In the genomic region with DNA sequence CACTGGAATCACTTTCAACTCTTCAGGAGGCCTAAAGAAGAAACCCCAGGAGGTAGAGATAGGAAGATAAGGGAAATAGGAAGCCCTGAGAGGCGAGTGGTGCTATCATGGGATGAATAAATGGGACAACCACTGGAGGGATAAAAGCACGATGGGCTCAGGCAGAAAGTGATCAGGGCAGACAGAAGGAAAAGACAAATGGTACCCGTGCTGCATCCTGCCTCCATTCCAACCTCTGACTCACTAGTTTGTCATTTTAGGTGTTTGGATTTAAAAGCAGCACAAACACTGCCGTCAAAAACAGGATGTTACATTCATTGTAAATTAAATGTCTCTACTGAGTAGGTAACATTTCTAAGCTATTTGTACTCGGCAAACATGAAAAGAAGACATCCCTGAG, we compare ENCODE assay signal across 15 cellular contexts.
A peak's percentile ranks its signal among the peaks of the same experiment; 100 is the strongest.
DNase-seq lines count a peak whose midpoint lies in the region; ATAC-seq, FAIRE-seq and TF ChIP-seq lines count a peak whose summit lies in the region.
"Had no signal": no experiment of that assay in that cellular context is flagged by ENCODE, and none has a peak within 500 bp of the region (broad histone marks: within the 10 kb centered on the region; RNA-seq: fewer than 3 reads in every experiment).

No MANE protein-coding gene starts in this region.

- H3K4me2 ChIP-seq in keratinocyte (ENCODE audit: control insufficient read depth, extremely low read depth, insufficient read depth, low read depth, low read length): peak overlapping the region; percentile 17

- no peaks in the 10 kb centered on the region for H3K9me3 ChIP-seq in keratinocyte (ENCODE audit: control insufficient read depth, low read depth, low read length)
- H3K9me3 ChIP-seq in upper lobe of right lung: no peaks in the 10 kb centered on the region
- H3K9me3 ChIP-seq: esophagus squamous epithelium had no signal

- peak; percentile 91 for FAIRE-seq in keratinocyte (lab: Jason Lieb, UNC)

- TF ChIP-seq CTCF in keratinocyte (optimal IDR thresholded peaks at IDR 0.05 in 1 of 3, IDR thresholded peaks at IDR 0.05 in 1 of 3, conservative IDR thresholded peaks at IDR 0.05 in 1 of 3; ENCODE audit: extremely low read depth in 1 of 3, insufficient read depth in 2 of 3, low read length in 3 of 3) (no peak), upper lobe of right lung (IDR thresholded peaks at IDR 0.05) (no peak), GM10248 (IDR thresholded peaks at IDR 0.05; ENCODE audit: control extremely low read depth, extremely low read depth, low read depth, missing control alignments) (no peak)

- no peaks in the 10 kb centered on the region for H3K79me2 ChIP-seq in keratinocyte (ENCODE audit: control insufficient read depth, insufficient read depth, low read length)

- POLR2A ChIA-PET in GM10248 (lab: Yijun Ruan, JAX): no interaction called here

- H4K20me1 ChIP-seq in keratinocyte (ENCODE audit: control insufficient read depth, extremely low read depth, insufficient read depth, low read length): no peaks in the 10 kb centered on the region

- H3K4me3 ChIP-seq in keratinocyte (ENCODE audit: control insufficient read depth in 2 of 3, extremely low read depth in 1 of 3, insufficient read depth in 2 of 3, low read depth in 1 of 3, low read length in 3 of 3) (no peak overlapping the region), upper lobe of right lung (no peak overlapping the region)
- H3K4me3 ChIP-seq: esophagus squamous epithelium, SK-N-MC had no signal

- CTCF ChIA-PET in GM10248 (lab: Yijun Ruan, JAX): no interaction called here

- H3K27me3 ChIP-seq in keratinocyte (ENCODE audit: control insufficient read depth, extremely low read depth, insufficient read depth, low read length) (no peaks in the 10 kb centered on the region), upper lobe of right lung (no peaks in the 10 kb centered on the region)

- peak overlapping the region; percentile 38 for H2AFZ ChIP-seq in keratinocyte (ENCODE audit: control insufficient read depth, low read length)

- intact Hi-C loops in upper lobe of right lung (cut with DNase I): no loop called here

- peak; percentile 22 for DNase-seq in Daoy (ENCODE audit: low read depth)
- DNase-seq in LHCN-M2 (ENCODE audit: low read depth): peak; percentile 54
- DNase-seq in astrocyte of the hippocampus (ENCODE audit: low read depth, low spot score): peak; percentile 49
- no peak for DNase-seq in keratinocyte (ENCODE audit: low read depth, low spot score)
- DNase-seq in NCI-H1417 (lab: John Stamatoyannopoulos, UW): no peak
- no peak for DNase-seq in upper lobe of right lung
- DNase-seq in GM10248 (ENCODE audit: extremely low spot score): no peak
- DNase-seq in NCI-H345 (lab: John Stamatoyannopoulos, UW): no peak
- DNase-seq: activated CD8-positive, alpha-beta memory T cell treated with anti-CD3 and anti-CD28 coated beads for 24 hours; amniotic stem cell; esophagus squamous epithelium; NCI-H2227 treated with DMSO at 0.1 percent for 48 hours; retina; stimulated activated CD4-positive, alpha-beta T cell treated with anti-CD3 and anti-CD28 coated beads, Interleukin-2, amount 100 ng/mL, for 24 hours had no signal

- ATAC-seq in upper lobe of right lung: no peak

- H3K27ac ChIP-seq in keratinocyte (ENCODE audit: control insufficient read depth, insufficient read depth, low read length) (no peak overlapping the region), upper lobe of right lung (no peak overlapping the region)
- H3K27ac ChIP-seq: esophagus squamous epithelium, SK-N-MC had no signal

- no peak overlapping the region for H3K9ac ChIP-seq in keratinocyte (ENCODE audit: control insufficient read depth, extremely low read depth, insufficient read depth, low read length)

- H3K36me3 ChIP-seq in keratinocyte (ENCODE audit: control insufficient read depth in 2 of 2, extremely low read depth in 1 of 2, insufficient read depth in 2 of 2, low read length in 2 of 2): no peaks in the 10 kb centered on the region
- H3K36me3 ChIP-seq in upper lobe of right lung: no peaks in the 10 kb centered on the region
- H3K36me3 ChIP-seq: esophagus squamous epithelium had no signal

- dilution Hi-C loops in keratinocyte (cut with MboI; ENCODE audit: extremely low pct_ligation_motif_present, low sequenced_read_pairs): no loop called here

- H3K4me1 ChIP-seq in keratinocyte (ENCODE audit: control insufficient read depth, extremely low read depth, insufficient read depth, low read length) (peaks cover 13% of the 10 kb centered on the region), upper lobe of right lung (no peaks in the 10 kb centered on the region)
- H3K4me1 ChIP-seq: esophagus squamous epithelium had no signal

- H3K9me1 ChIP-seq in keratinocyte (ENCODE audit: control insufficient read depth, extremely low read depth, insufficient read depth, low read length): no peaks in the 10 kb centered on the region

Comparison
In these comparisons a context has a peak if more than half of its experiments do, and no peak if none do; other contexts are left out.
1. DNase-seq: peak in Daoy (single experiment), LHCN-M2 (single experiment) and astrocyte of the hippocampus (single experiment); none in keratinocyte (single experiment), NCI-H1417 (0 of 3), upper lobe of right lung (single experiment), GM10248 (single experiment) and NCI-H345 (single experiment).